ENCODE assay signal across 1 cellular context in genomic region chr11:77093056-77093891, GRCh38.
TF ChIP-seq lines count a peak whose summit lies in the region.

No MANE protein-coding gene starts in this region.

TF ChIP-seq in K562, 482 proteins besides CTCF, POLR2A, EP300 and RAD21:
- TF ChIP-seq ZFP36 (IDR thresholded peaks at IDR 0.05; ENCODE audit: low read depth, low read length, partially characterized antibody) (peak; percentile 41), CHCHD3 (CRISPR knock-in tag; IDR thresholded peaks at IDR 0.05) (no peak)
